Comparison of ENCODE assay signal across 12 cellular contexts in genomic region chr4:140046573-140046972, GRCh38.
DNase-seq lines count a peak whose midpoint lies in the region; ATAC-seq and TF ChIP-seq lines count a peak whose summit lies in the region.
"Had no signal": no experiment of that assay in that cellular context is flagged by ENCODE, and none has a peak within 500 bp of the region (broad histone marks: within the 10 kb centered on the region; RNA-seq: fewer than 3 reads in every experiment).

No MANE protein-coding gene starts in this region.

- H3K4me3 ChIP-seq in hepatocyte (no peak overlapping the region), thoracic aorta (no peak overlapping the region), OCI-LY7 (ENCODE audit: low read depth, low read length, poor library complexity, severe bottlenecking) (no peak overlapping the region)
- H3K4me3 ChIP-seq: left lung had no signal

- H2AFZ ChIP-seq in hepatocyte: no peak overlapping the region
- no peak overlapping the region for H2AFZ ChIP-seq in OCI-LY7 (ENCODE audit: low read length)

- CTCF ChIA-PET in OCI-LY7 (lab: Charles Lee; ENCODE audit: unreplicated experiment): interaction anchor here (0.8 kb wide), 1 partner anchor 9 kb away, joined by 3 read pairs; no protein-coding TSS in a partner anchor

- intact Hi-C loops in OCI-LY7 (cut with micrococcal nuclease; ENCODE audit: unreplicated experiment): loop anchor here (5.0 kb wide), 1 partner anchor 69 kb away; no protein-coding TSS in a partner anchor

- H3K27me3 ChIP-seq in hepatocyte (no peaks in the 10 kb centered on the region), thoracic aorta (replicated peaks; ENCODE audit: insufficient read depth) (no peaks in the 10 kb centered on the region)
- H3K27me3 ChIP-seq: left lung had no signal

- ATAC-seq in thoracic aorta (ENCODE audit: insufficient number of reproducible peaks, low FRiP score, low read depth): no peak
- ATAC-seq in GM18517 (IDR thresholded peaks at IDR 0.05; ENCODE audit: unreplicated experiment): no peak
- ATAC-seq: left lung had no signal

- WGBS in hepatocyte (ENCODE audit: low lambda C conversion rate, missing lambda C conversion rate): 57% methylated on average over 5 of the region's 5 CpGs

- TF ChIP-seq CTCF in hepatocyte (IDR thresholded peaks at IDR 0.05; ENCODE audit: poor library complexity) (no peak), thoracic aorta (IDR thresholded peaks at IDR 0.05) (no peak), OCI-LY7 (conservative IDR thresholded peaks at IDR 0.05; ENCODE audit: low read length) (no peak)

- peak; percentile 13 for DNase-seq in NOMO-1 treated with DMSO at 0.1 percent for 48 hours (lab: John Stamatoyannopoulos, UW; ENCODE audit: unreplicated experiment)
- DNase-seq in NOMO-1 treated with dmso at 0.1 percent for 144 hours (lab: John Stamatoyannopoulos, UW; ENCODE audit: unreplicated experiment): no peak
- peak; percentile 33 for DNase-seq in SKM-1 (lab: John Stamatoyannopoulos, UW; ENCODE audit: unreplicated experiment)
- DNase-seq in hepatocyte (ENCODE audit: low spot score): no peak
- DNase-seq in thoracic aorta (ENCODE audit: low spot score): no peak
- no peak for DNase-seq in NCI-H1417 treated with DMSO at 0.1 percent for 48 hours (lab: John Stamatoyannopoulos, UW)
- no peak for DNase-seq in OCI-LY7 (ENCODE audit: low spot score)
- DNase-seq: 8988T; activated B cell treated with CpG ODN at 0.5 μM for 24 hours; left lung; stimulated activated CD4-positive, alpha-beta T cell treated with anti-CD3 and anti-CD28 coated beads, Interleukin-15, amount 100 ng/mL, for 24 hours had no signal

- H4K20me1 ChIP-seq in hepatocyte (ENCODE audit: insufficient read depth, poor library complexity, severe bottlenecking): no peaks in the 10 kb centered on the region
- no peaks in the 10 kb centered on the region for H4K20me1 ChIP-seq in OCI-LY7 (ENCODE audit: insufficient read depth, low read length)

- H3K4me1 ChIP-seq in hepatocyte (ENCODE audit: insufficient read depth) (peaks cover 21% of the 10 kb centered on the region), thoracic aorta (ENCODE audit: control insufficient read depth in 1 of 2, low read depth in 2 of 2) (peaks cover 4 to 47% of the 10 kb centered on the region in 2 donors), OCI-LY7 (ENCODE audit: insufficient read depth, low read length, poor library complexity, severe bottlenecking) (peaks cover 23% of the 10 kb centered on the region)

- H3K9me3 ChIP-seq in hepatocyte (ENCODE audit: low read depth) (no peaks in the 10 kb centered on the region), thoracic aorta (no peaks in the 10 kb centered on the region), OCI-LY7 (ENCODE audit: low read length) (no peaks in the 10 kb centered on the region)
- H3K9me3 ChIP-seq: left lung had no signal

- H3K79me2 ChIP-seq in hepatocyte (peaks cover 71% of the 10 kb centered on the region), OCI-LY7 (ENCODE audit: insufficient read depth, low read depth, low read length) (no peaks in the 10 kb centered on the region)

- POLR2A ChIA-PET in OCI-LY7 (lab: Charles Lee): no interaction called here

- no TSS peak for BruUV-seq in OCI-LY7 (replicated peaks; lab: Mats Ljungman, UMichigan)

- H3K27ac ChIP-seq in hepatocyte (peak overlapping the region; percentile 38), thoracic aorta (peak overlapping the region; percentile 55 to 83), OCI-LY7 (ENCODE audit: low read depth, low read length, poor library complexity, severe bottlenecking) (no peak overlapping the region)

- no peaks in the 10 kb centered on the region for H3K36me3 ChIP-seq in hepatocyte (replicated peaks; ENCODE audit: insufficient read depth, low read depth)
- no peaks in the 10 kb centered on the region for H3K36me3 ChIP-seq in thoracic aorta
- H3K36me3 ChIP-seq in OCI-LY7 (ENCODE audit: insufficient read depth, low read length): no peaks in the 10 kb centered on the region
- H3K36me3 ChIP-seq: left lung had no signal

- H3K4me2 ChIP-seq in hepatocyte (peak overlapping the region; percentile 77), OCI-LY7 (ENCODE audit: low read length) (no peak overlapping the region)

- H3K9me2 ChIP-seq in hepatocyte (replicated peaks; ENCODE audit: insufficient read depth) (no peaks in the 10 kb centered on the region), OCI-LY7 (ENCODE audit: insufficient read depth, low read length) (no peaks in the 10 kb centered on the region)

Comparison
In these comparisons a context has a peak if more than half of its experiments do, and no peak if none do; other contexts are left out.
1. DNase-seq: peak in NOMO-1 treated with DMSO at 0.1 percent for 48 hours (single experiment) and SKM-1 (single experiment); none in NOMO-1 treated with dmso at 0.1 percent for 144 hours (single experiment), hepatocyte (single experiment), thoracic aorta (single experiment), NCI-H1417 treated with DMSO at 0.1 percent for 48 hours (single experiment) and OCI-LY7 (single experiment).